ENCODE assay signal across 16 cellular contexts in the genomic region with DNA sequence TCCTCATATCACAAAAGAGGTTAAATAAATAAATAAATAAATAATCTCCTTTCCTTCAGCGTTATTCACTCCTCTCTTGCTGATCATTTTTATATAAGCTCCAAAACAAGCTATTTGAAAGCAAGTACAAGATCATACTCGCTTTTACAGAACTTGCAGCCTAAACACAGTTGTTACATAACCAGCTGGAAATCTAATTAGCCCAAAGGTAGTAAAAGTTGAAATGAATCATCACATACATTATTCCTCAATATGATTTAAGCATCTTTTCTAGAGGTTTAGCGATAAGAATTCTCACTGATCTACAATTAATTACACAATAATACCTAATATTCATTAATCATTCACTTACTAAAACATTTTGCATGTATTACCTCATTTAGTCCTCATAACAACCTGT.
A peak's percentile ranks its signal among the peaks of the same experiment; 100 is the strongest.
DNase-seq lines count a peak whose midpoint lies in the region; ATAC-seq, FAIRE-seq and TF ChIP-seq lines count a peak whose summit lies in the region.
"Had no signal": no experiment of that assay in that cellular context is flagged by ENCODE, and none has a peak within 500 bp of the region (broad histone marks: within the 10 kb centered on the region; RNA-seq: fewer than 3 reads in every experiment).

No MANE protein-coding gene starts in this region.

- POLR2A ChIA-PET in MCF 10A (lab: Yijun Ruan, JAX), result interaction anchor here (0.7 to 1.4 kb wide), 3 partner anchors 13 to 1891 kb away, joined by 3 to 8 read pairs (median 4); no protein-coding TSS in a partner anchor

- H3K36me3 Mint-ChIP-seq in MCF 10A (ENCODE audit: insufficient read depth, unreplicated experiment) (peaks cover 14% of the 10 kb centered on the region), type B pancreatic cell (peaks cover 4% of the 10 kb centered on the region)

- H3K9me3 Mint-ChIP-seq in MCF 10A (ENCODE audit: unreplicated experiment) (no peaks in the 10 kb centered on the region), type B pancreatic cell (no peaks in the 10 kb centered on the region)
- H3K9me3 Mint-ChIP-seq: CD14-positive monocyte; CD4-positive, alpha-beta memory T cell; H9 had no signal

- CTCF ChIA-PET in MCF 10A (lab: Yijun Ruan, JAX), result interaction anchor here (0.8 to 1.5 kb wide), 3 partner anchors 8 to 673 kb away, joined by 3 to 4 read pairs (median 4); no protein-coding TSS in a partner anchor

- H3K27ac Mint-ChIP-seq in MCF 10A (ENCODE audit: low read depth, unreplicated experiment), result no peak overlapping the region
- H3K27ac Mint-ChIP-seq in type B pancreatic cell, result no peak overlapping the region

- H3K4me3 Mint-ChIP-seq in MCF 10A (ENCODE audit: unreplicated experiment) (no peak overlapping the region), type B pancreatic cell (no peak overlapping the region)
- H3K4me3 Mint-ChIP-seq: CD14-positive monocyte; CD4-positive, alpha-beta memory T cell; H9 had no signal

- no peaks in the 10 kb centered on the region for H3K36me3 ChIP-seq in breast epithelium

- no peaks in the 10 kb centered on the region for H3K4me1 ChIP-seq in breast epithelium
- H3K4me1 ChIP-seq in foreskin keratinocyte, result peaks cover 10% of the 10 kb centered on the region
- H3K4me1 ChIP-seq: BLaER1 had no signal

- TF ChIP-seq CTCF in MCF 10A (IDR thresholded peaks at IDR 0.05; ENCODE audit: unreplicated experiment) (no peak), breast epithelium (IDR thresholded peaks at IDR 0.05) (no peak), foreskin keratinocyte (conservative IDR thresholded peaks at IDR 0.05) (no peak), type B pancreatic cell (conservative IDR thresholded peaks at IDR 0.05) (no peak)

- no peaks in the 10 kb centered on the region for H3K9me3 ChIP-seq in breast epithelium
- H3K9me3 ChIP-seq: BLaER1 had no signal

- ATAC-seq in foreskin keratinocyte (peak; percentile 29), GM21786 (IDR thresholded peaks at IDR 0.05; ENCODE audit: unreplicated experiment) (no peak)
- ATAC-seq: GM12878 had no signal

- H3K27me3 ChIP-seq in breast epithelium (no peaks in the 10 kb centered on the region), foreskin keratinocyte (no peaks in the 10 kb centered on the region)
- H3K27me3 ChIP-seq: BLaER1 had no signal

- no peak overlapping the region for H3K4me3 ChIP-seq in breast epithelium
- H3K4me3 ChIP-seq: BLaER1, GM12878 had no signal

- intact Hi-C loops in MCF 10A (cut with micrococcal nuclease) (no loop called here), breast epithelium (cut with DNase I; ENCODE audit: low total_unique reads) (no loop called here)

- H3K4me1 Mint-ChIP-seq in MCF 10A (ENCODE audit: insufficient read depth, unreplicated experiment), result no peaks in the 10 kb centered on the region
- no peaks in the 10 kb centered on the region for H3K4me1 Mint-ChIP-seq in type B pancreatic cell (ENCODE audit: unreplicated experiment)
- H3K4me1 Mint-ChIP-seq: CD14-positive monocyte, H9 had no signal

- no peaks in the 10 kb centered on the region for H3K27me3 Mint-ChIP-seq in MCF 10A (ENCODE audit: insufficient read depth, unreplicated experiment)
- H3K27me3 Mint-ChIP-seq in type B pancreatic cell, result no peaks in the 10 kb centered on the region
- H3K27me3 Mint-ChIP-seq: CD4-positive, alpha-beta memory T cell had no signal

- TF ChIP-seq POLR2A in breast epithelium (IDR thresholded peaks at IDR 0.05), result no peak

- peak; percentile 18 for DNase-seq in MCF 10A (ENCODE audit: unreplicated experiment)
- DNase-seq in breast epithelium (ENCODE audit: low spot score in 2 of 2), result no peak
- peak; percentile 32 to 54 for DNase-seq in foreskin keratinocyte
- no peak for DNase-seq in NCI-H1092 (lab: John Stamatoyannopoulos, UW)
- no peak for DNase-seq in type B pancreatic cell (ENCODE audit: extremely low spot score, unreplicated experiment)
- DNase-seq: 8988T; Calu3; CD4-positive, alpha-beta memory T cell; DMS79 treated with DMSO at 0.1 percent for 48 hours; H9 had no signal

- BruUV-seq in MCF 10A (replicated peaks; lab: Mats Ljungman, UMichigan), result no TSS peak

- peak; percentile 19 for FAIRE-seq in TTC549 (lab: Jason Lieb, UNC)
- FAIRE-seq: GM12878, H1 had no signal

- H3K27ac ChIP-seq in breast epithelium (no peak overlapping the region), foreskin keratinocyte (no peak overlapping the region)
- H3K27ac ChIP-seq: BLaER1 had no signal

Comparison
In these comparisons a context has a peak if more than half of its experiments do, and no peak if none do; other contexts are left out.
1. DNase-seq: peak in MCF 10A (single experiment) and foreskin keratinocyte (2 of 2); none in breast epithelium (0 of 2), NCI-H1092 (single experiment) and type B pancreatic cell (single experiment).